ENCODE assay signal across 8 cellular contexts in genomic region chr1:44785501-44786137, GRCh38. TPM values are rescaled to one million over a fixed set of nuclear protein-coding genes. Genes with fewer than 3 reads are reported as not detected.
DNase-seq lines count a peak whose midpoint lies in the region; ATAC-seq lines count a peak whose summit lies in the region.
"Had no signal": no experiment of that assay in that cellular context is flagged by ENCODE, and none has a peak within 500 bp of the region (broad histone marks: within the 10 kb centered on the region; RNA-seq: fewer than 3 reads in every experiment).

No MANE protein-coding gene starts in this region.

- no peaks in the 10 kb centered on the region for H3K9me3 Mint-ChIP-seq in activated T-helper 17 cell treated with anti-CD3 and anti-CD28 coated beads, Interleukin-2, amount 50 U/mL, for 72 hours
- H3K9me3 Mint-ChIP-seq in stimulated activated effector memory CD8-positive, alpha-beta T cell treated with anti-CD3 and anti-CD28 coated beads, Interleukin-12 subunit alpha, Interleukin-12 subunit beta, amount 100 ng/mL, for 72 hours: no peaks in the 10 kb centered on the region

- H3K27me3 Mint-ChIP-seq in activated T-helper 17 cell treated with anti-CD3 and anti-CD28 coated beads, Interleukin-2, amount 50 U/mL, for 72 hours: no peaks in the 10 kb centered on the region

- no peak for ATAC-seq in activated T-helper 17 cell treated with anti-CD3 and anti-CD28 coated beads, Interleukin-2, amount 50 U/mL, for 72 hours (replicated peaks)
- ATAC-seq in stimulated activated effector memory CD8-positive, alpha-beta T cell treated with anti-CD3 and anti-CD28 coated beads, Interleukin-12 subunit alpha, Interleukin-12 subunit beta, amount 100 ng/mL, for 72 hours: no peak
- ATAC-seq in HG02970 (IDR thresholded peaks at IDR 0.05; ENCODE audit: low FRiP score, unreplicated experiment): no peak

- H3K4me3 ChIP-seq in HAP-1 (peak overlapping the region; percentile 38), iPS-20b (ENCODE audit: low read length) (peak overlapping the region; percentile 66; the same call in 1 of the 2 replicates)

- DNase-seq in HAP-1 (ENCODE audit: low spot score in 2 of 2) (no peak), NCI-H446 treated with DMSO at 0.1 percent for 48 hours (lab: John Stamatoyannopoulos, UW) (no peak), NCI-H2196 treated with DMSO at 0.1 percent for 48 hours (lab: John Stamatoyannopoulos, UW; ENCODE audit: unreplicated experiment) (no peak)
- no peak for DNase-seq in stimulated activated effector memory CD8-positive, alpha-beta T cell treated with anti-CD3 and anti-CD28 coated beads, Interleukin-12 subunit alpha, Interleukin-12 subunit beta, amount 100 ng/mL, for 72 hours (ENCODE audit: low spot score in 2 of 2)

- H3K27me3 ChIP-seq in HAP-1 (ENCODE audit: low read depth) (no peaks in the 10 kb centered on the region), iPS-20b (ENCODE audit: insufficient read depth, low read length) (peaks cover 23% of the 10 kb centered on the region)

- peak overlapping the region; percentile 79 for H3K4me3 Mint-ChIP-seq in activated T-helper 17 cell treated with anti-CD3 and anti-CD28 coated beads, Interleukin-2, amount 50 U/mL, for 72 hours
- H3K4me3 Mint-ChIP-seq in stimulated activated effector memory CD8-positive, alpha-beta T cell treated with anti-CD3 and anti-CD28 coated beads, Interleukin-12 subunit alpha, Interleukin-12 subunit beta, amount 100 ng/mL, for 72 hours: peak overlapping the region; percentile 69

- H3K36me3 ChIP-seq in HAP-1 (replicated peaks): peaks cover 12% of the 10 kb centered on the region
- H3K36me3 ChIP-seq in iPS-20b (ENCODE audit: insufficient read depth, low read depth, low read length): peaks cover 9% of the 10 kb centered on the region; the same call in 1 of the 2 replicates

- H3K27ac ChIP-seq in iPS-20b (ENCODE audit: low read length): no peak overlapping the region

- H3K4me1 Mint-ChIP-seq in activated T-helper 17 cell treated with anti-CD3 and anti-CD28 coated beads, Interleukin-2, amount 50 U/mL, for 72 hours: peaks cover 32% of the 10 kb centered on the region
- peaks cover 35% of the 10 kb centered on the region for H3K4me1 Mint-ChIP-seq in stimulated activated effector memory CD8-positive, alpha-beta T cell treated with anti-CD3 and anti-CD28 coated beads, Interleukin-12 subunit alpha, Interleukin-12 subunit beta, amount 100 ng/mL, for 72 hours

- H3K4me1 ChIP-seq in HAP-1 (peaks cover 10% of the 10 kb centered on the region), iPS-20b (ENCODE audit: insufficient read depth, low read length) (peaks cover 18% of the 10 kb centered on the region; the same call in 1 of the 2 replicates)

- in situ Hi-C loops in HAP-1 (cut with MboI; ENCODE audit: low sequenced_read_pairs): no loop called here

- H3K36me3 Mint-ChIP-seq in activated T-helper 17 cell treated with anti-CD3 and anti-CD28 coated beads, Interleukin-2, amount 50 U/mL, for 72 hours (ENCODE audit: low read depth): peaks cover 22% of the 10 kb centered on the region
- H3K36me3 Mint-ChIP-seq in stimulated activated effector memory CD8-positive, alpha-beta T cell treated with anti-CD3 and anti-CD28 coated beads, Interleukin-12 subunit alpha, Interleukin-12 subunit beta, amount 100 ng/mL, for 72 hours: peaks cover 34% of the 10 kb centered on the region

- H3K9ac ChIP-seq in iPS-20b (ENCODE audit: low read depth, low read length): peak overlapping the region; percentile 75; the same call in 1 of the 2 replicates

- H3K27ac Mint-ChIP-seq in activated T-helper 17 cell treated with anti-CD3 and anti-CD28 coated beads, Interleukin-2, amount 50 U/mL, for 72 hours: peak overlapping the region; percentile 85
- H3K27ac Mint-ChIP-seq in stimulated activated effector memory CD8-positive, alpha-beta T cell treated with anti-CD3 and anti-CD28 coated beads, Interleukin-12 subunit alpha, Interleukin-12 subunit beta, amount 100 ng/mL, for 72 hours: peak overlapping the region; percentile 93

- H3K9me3 ChIP-seq in HAP-1 (no peaks in the 10 kb centered on the region), iPS-20b (ENCODE audit: insufficient read depth, low read depth, low read length) (no peaks in the 10 kb centered on the region)

RNA-seq across cellular contexts. Expression of gene BEST4, which starts 2.4 kb away (rescaled TPM):
- 1 to 10 TPM in 1 of 2 donors, under 1 TPM in 1; 0.97 to 2.0 TPM for total RNA-seq in activated T-helper 17 cell treated with anti-CD3 and anti-CD28 coated beads, Interleukin-2, amount 50 U/mL, for 72 hours
- total RNA-seq: HT1080 had no signal

RNA-seq across cellular contexts. Expression of gene RPS8, which starts 10.3 kb away (rescaled TPM):
- total RNA-seq in activated T-helper 17 cell treated with anti-CD3 and anti-CD28 coated beads, Interleukin-2, amount 50 U/mL, for 72 hours: 1,000 to 10,000 TPM; 2,475 to 3,183 TPM

RNA-seq across cellular contexts. Expression of gene PLK3, which starts 14.6 kb away (rescaled TPM):
- total RNA-seq in activated T-helper 17 cell treated with anti-CD3 and anti-CD28 coated beads, Interleukin-2, amount 50 U/mL, for 72 hours: 10 to 100 TPM; 58.7 to 92.0 TPM

RNA-seq across cellular contexts. Expression of gene DYNLT4, which starts 21.5 kb away (rescaled TPM):
- 1 to 10 TPM in 1 of 2 donors, under 1 TPM in 1; 0.56 to 1.2 TPM for total RNA-seq in activated T-helper 17 cell treated with anti-CD3 and anti-CD28 coated beads, Interleukin-2, amount 50 U/mL, for 72 hours
- total RNA-seq: HT1080 had no signal

RNA-seq across cellular contexts. Expression of gene BTBD19, which starts 22.7 kb away (rescaled TPM):
- 10 to 100 TPM; 15.9 to 62.7 TPM for total RNA-seq in activated T-helper 17 cell treated with anti-CD3 and anti-CD28 coated beads, Interleukin-2, amount 50 U/mL, for 72 hours
